ENCODE assay signal across 13 cellular contexts in the genomic region with DNA sequence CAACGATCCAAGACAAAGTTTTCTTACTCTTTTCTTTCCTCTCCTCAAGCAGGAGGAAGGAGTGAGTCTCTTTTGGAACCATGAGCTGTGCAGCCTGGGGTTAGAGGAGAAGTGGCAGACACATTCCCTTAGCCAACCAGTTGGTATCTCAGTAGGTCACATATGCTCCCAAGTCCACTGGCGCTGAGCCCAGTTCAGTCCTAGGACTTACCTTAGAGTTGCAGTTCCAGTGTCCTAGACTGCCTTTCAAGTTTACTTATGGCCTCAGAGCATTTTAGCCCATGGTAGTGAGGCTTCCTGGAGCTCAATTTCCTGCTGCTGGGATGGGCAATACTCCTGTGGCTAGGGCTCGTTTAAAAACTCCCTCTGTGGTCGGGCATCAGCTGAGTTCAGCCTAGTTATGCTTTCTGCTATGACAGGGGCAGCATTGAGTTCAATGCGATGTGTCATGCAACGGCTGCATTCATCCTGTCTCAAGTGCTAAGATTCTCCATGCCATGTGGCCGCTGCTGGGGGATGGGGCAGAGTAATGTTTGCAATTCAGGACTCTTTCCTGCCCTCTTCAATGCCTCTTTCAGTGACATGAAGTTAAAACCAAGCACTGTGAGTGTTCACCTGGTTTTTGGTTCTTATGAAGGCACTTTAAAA.
A peak's percentile ranks its signal among the peaks of the same experiment; 100 is the strongest.
DNase-seq lines count a peak whose midpoint lies in the region; ATAC-seq and TF ChIP-seq lines count a peak whose summit lies in the region.
"Had no signal": no experiment of that assay in that cellular context is flagged by ENCODE, and none has a peak within 500 bp of the region (broad histone marks: within the 10 kb centered on the region; RNA-seq: fewer than 3 reads in every experiment).

No MANE protein-coding gene starts in this region.

- TF ChIP-seq POLR2A in NB4 (IDR thresholded peaks at IDR 0.05; ENCODE audit: extremely low read depth, insufficient read length) = no peak

- no peak overlapping the region for H3K4me3 ChIP-seq in NB4 (ENCODE audit: low read depth, low read length)
- no peak overlapping the region for H3K4me3 ChIP-seq in astrocyte of the spinal cord (ENCODE audit: low read depth, low read length)
- H3K4me3 ChIP-seq: adrenal gland, pancreas, smooth muscle cell had no signal

- DNase-seq in EL = peak; percentile 13
- peak; percentile 17 for DNase-seq in NB4 (ENCODE audit: low read depth)
- DNase-seq in astrocyte of the spinal cord (ENCODE audit: low read depth, low spot score) = peak; percentile 8
- DNase-seq in putamen (ENCODE audit: low spot score) = peak; percentile 39
- DNase-seq in NCI-H1417 (lab: John Stamatoyannopoulos, UW) = no peak
- DNase-seq: activated CD4-positive, alpha-beta memory T cell treated with anti-CD3 and anti-CD28 coated beads for 36 hours; adrenal gland; stimulated activated naive CD4-positive, alpha-beta T cell treated with Interleukin-2 at 50 U/mL for 16 hours had no signal

- in situ Hi-C loops in astrocyte of the spinal cord (cut with HindIII; ENCODE audit: low sequenced_read_pairs) = no loop called here

- ATAC-seq in GM21515 (IDR thresholded peaks at IDR 0.05; ENCODE audit: unreplicated experiment) (no peak), GM21723 (IDR thresholded peaks at IDR 0.05; ENCODE audit: unreplicated experiment) (no peak)
- ATAC-seq: pancreas, SK-N-SH treated with all-trans-retinoic acid at 6 μM for 48 hours had no signal

- TF ChIP-seq CTCF in NB4 (IDR thresholded peaks at IDR 0.05; ENCODE audit: low read depth, low read length) (no peak), astrocyte of the spinal cord (IDR thresholded peaks at IDR 0.05; ENCODE audit: low read depth, low read length) (no peak)

Comparison
In these comparisons a context has a peak if more than half of its experiments do, and no peak if none do; other contexts are left out.
1. DNase-seq: peak in EL (single experiment), NB4 (single experiment), astrocyte of the spinal cord (single experiment) and putamen (single experiment); none in NCI-H1417 (0 of 3).